ENCODE assay signal across 8 cellular contexts in the genomic region with DNA sequence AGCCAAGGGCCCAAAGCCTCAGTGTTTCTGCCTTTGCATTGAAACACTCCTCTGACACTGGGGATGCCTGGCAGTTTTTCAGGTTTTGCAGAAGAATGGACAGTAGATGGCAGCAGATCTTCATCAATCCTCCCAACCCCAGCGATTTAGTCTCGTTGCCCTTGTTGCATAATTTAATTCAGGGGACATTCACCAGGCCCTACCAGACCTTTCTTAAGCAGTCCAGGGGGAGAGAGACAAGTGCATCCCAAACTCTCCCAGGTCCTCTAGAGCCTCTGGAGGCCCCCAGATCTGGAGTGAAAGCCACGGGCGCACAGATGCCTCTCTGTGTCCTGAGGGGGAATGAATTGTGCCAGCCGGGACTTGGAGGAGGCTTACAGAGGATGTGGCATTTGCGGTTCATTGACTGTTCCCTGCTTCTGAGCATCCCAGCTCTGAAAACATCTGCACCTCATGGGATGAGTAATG. TPM values are rescaled to one million over a fixed set of nuclear protein-coding genes. Genes with fewer than 3 reads are reported as not detected.
DNase-seq lines count a peak whose midpoint lies in the region; ATAC-seq and TF ChIP-seq lines count a peak whose summit lies in the region.

No MANE protein-coding gene starts in this region.

- no peaks in the 10 kb centered on the region for H3K79me2 ChIP-seq in SK-N-SH (ENCODE audit: insufficient read depth)

- no peak overlapping the region for H3K9ac ChIP-seq in SK-N-SH

- DNase-seq in NCI-H1417 (lab: John Stamatoyannopoulos, UW) (peak; percentile 47 to 79 (median 55)), NCI-H1417 treated with DMSO at 0.1 percent for 48 hours (lab: John Stamatoyannopoulos, UW) (no peak), NB4 (ENCODE audit: low read depth) (peak; percentile 83), SK-N-SH (peak; percentile 89), ecto neural progenitor cell (ENCODE audit: low spot score) (peak; percentile 63), lower lobe of right lung (no peak), thoracic aorta (ENCODE audit: low spot score) (no peak)

- intact Hi-C loops in lower lobe of right lung (cut with DNase I), result no loop called here

- no peak for TF ChIP-seq EP300 in SK-N-SH (IDR thresholded peaks at IDR 0.05; ENCODE audit: borderline replicate concordance in 1 of 2, low read depth in 1 of 2, low read length in 1 of 2)

- WGBS in SK-N-SH (ENCODE audit: low lambda C conversion rate), result 44% methylated on average over 5 of the region's 6 CpGs

- H3K4me3 ChIP-seq in NB4 (ENCODE audit: low read depth, low read length) (no peak overlapping the region), SK-N-SH (ENCODE audit: low read depth in 2 of 2, low read length in 1 of 2) (no peak overlapping the region), lower lobe of right lung (no peak overlapping the region), thoracic aorta (no peak overlapping the region)

- no peak overlapping the region for H2AFZ ChIP-seq in SK-N-SH (ENCODE audit: low read depth)

- H3K4me1 ChIP-seq in SK-N-SH (ENCODE audit: control insufficient read depth in 1 of 2, insufficient read depth in 2 of 2, low read depth in 1 of 2, low read length in 1 of 2), result peaks cover 24 to 51% of the 10 kb centered on the region in 2 experiments
- peaks cover 53% of the 10 kb centered on the region for H3K4me1 ChIP-seq in lower lobe of right lung
- H3K4me1 ChIP-seq in thoracic aorta (ENCODE audit: control insufficient read depth in 1 of 2, low read depth in 2 of 2), result peaks cover 52 to 80% of the 10 kb centered on the region in 2 donors

- peaks cover 23% of the 10 kb centered on the region for H3F3A ChIP-seq in SK-N-SH (replicated peaks; ENCODE audit: insufficient read depth)

- H3K27me3 ChIP-seq in SK-N-SH (ENCODE audit: insufficient read depth), result no peaks in the 10 kb centered on the region
- no peaks in the 10 kb centered on the region for H3K27me3 ChIP-seq in lower lobe of right lung (ENCODE audit: low read depth)
- no peaks in the 10 kb centered on the region for H3K27me3 ChIP-seq in thoracic aorta (replicated peaks; ENCODE audit: insufficient read depth)

- no peaks in the 10 kb centered on the region for H3K9me2 ChIP-seq in SK-N-SH

- TF ChIP-seq CTCF in NB4 (IDR thresholded peaks at IDR 0.05; ENCODE audit: low read depth, low read length) (peak; percentile 77), SK-N-SH (IDR thresholded peaks at IDR 0.05) (peak; percentile 96), lower lobe of right lung (IDR thresholded peaks at IDR 0.05) (peak; percentile 68), thoracic aorta (IDR thresholded peaks at IDR 0.05) (peak; percentile 71)

- POLR2A ChIA-PET in SK-N-SH (lab: Yijun Ruan, JAX), result no interaction called here

- H3K36me3 ChIP-seq in SK-N-SH (replicated peaks in 1 of 2; ENCODE audit: control insufficient read depth in 1 of 2, insufficient read depth in 2 of 2, low read length in 1 of 2) (no peaks in the 10 kb centered on the region), lower lobe of right lung (peaks cover 10% of the 10 kb centered on the region), thoracic aorta (no peaks in the 10 kb centered on the region)

- no peak overlapping the region for H3K4me2 ChIP-seq in SK-N-SH

- H3K27ac ChIP-seq in SK-N-SH (ENCODE audit: low read depth in 2 of 2, low read length in 1 of 2) (peak overlapping the region in 1 of 2 experiments; percentile 4; a peak in 2 of 4 replicates), lower lobe of right lung (no peak overlapping the region), thoracic aorta (peak overlapping the region; percentile 61 to 81)

- H4K20me1 ChIP-seq in SK-N-SH (ENCODE audit: insufficient read depth), result no peaks in the 10 kb centered on the region

- peak; percentile 100 for TF ChIP-seq RAD21 in SK-N-SH (IDR thresholded peaks at IDR 0.05; ENCODE audit: low read length)

- ATAC-seq in GM21737 (IDR thresholded peaks at IDR 0.05; ENCODE audit: unreplicated experiment) (peak; percentile 24), lower lobe of right lung (peak; percentile 77 to 86), thoracic aorta (ENCODE audit: insufficient number of reproducible peaks, low FRiP score, low read depth) (peak; percentile 44)

- no peaks in the 10 kb centered on the region for H3K9me3 ChIP-seq in SK-N-SH
- H3K9me3 ChIP-seq in lower lobe of right lung, result no peaks in the 10 kb centered on the region
- no peaks in the 10 kb centered on the region for H3K9me3 ChIP-seq in thoracic aorta

- TF ChIP-seq POLR2A in NB4 (IDR thresholded peaks at IDR 0.05; ENCODE audit: extremely low read depth, insufficient read length), result no peak

- CTCF ChIA-PET in SK-N-SH (lab: Yijun Ruan, JAX), result interaction anchor here (0.7 to 1.9 kb wide), 26 partner anchors 10 to 333 kb away, joined by 3 to 26 read pairs (median 6); partner anchors contain the start of gene ADCYAP1R1

TF ChIP-seq in SK-N-SH, 30 proteins besides CTCF, POLR2A, EP300 and RAD21:
- TF ChIP-seq RCOR1 (IDR thresholded peaks at IDR 0.05; ENCODE audit: low read length) (peak; percentile 78), GATA2 (CRISPR knock-in tag; IDR thresholded peaks at IDR 0.05) (0 out of 2 replicates have a peak, but pooled peaks have one; percentile 6), RFX5 (IDR thresholded peaks at IDR 0.05; ENCODE audit: low read length) (no peak), NFIC (IDR thresholded peaks at IDR 0.05; ENCODE audit: borderline replicate concordance) (peak; percentile 49; the same call in 1 of the 2 replicates), EZH2phosphoT487 (IDR thresholded peaks at IDR 0.05; ENCODE audit: borderline replicate concordance, low read depth) (no peak), RXRA (IDR thresholded peaks at IDR 0.05; ENCODE audit: borderline replicate concordance, low read depth) (no peak), NRF1 (IDR thresholded peaks at IDR 0.05; ENCODE audit: low read depth, low read length) (no peak), FOSL2 (IDR thresholded peaks at IDR 0.05; ENCODE audit: borderline replicate concordance, low read depth) (no peak), TAF1 (IDR thresholded peaks at IDR 0.05; ENCODE audit: borderline replicate concordance, low read depth, low read length) (no peak), SMC3 (IDR thresholded peaks at IDR 0.05; ENCODE audit: low read depth, low read length) (peak; percentile 95), TCF12 (IDR thresholded peaks at IDR 0.05) (no peak), MAX (IDR thresholded peaks at IDR 0.05; ENCODE audit: low read depth) (no peak), YY1 (IDR thresholded peaks at IDR 0.05; ENCODE audit: low read depth) (no peak), CHD2 (IDR thresholded peaks at IDR 0.05; ENCODE audit: low read length, partially characterized antibody) (peak; percentile 74)
- TF ChIP-seq, protein P1, sequence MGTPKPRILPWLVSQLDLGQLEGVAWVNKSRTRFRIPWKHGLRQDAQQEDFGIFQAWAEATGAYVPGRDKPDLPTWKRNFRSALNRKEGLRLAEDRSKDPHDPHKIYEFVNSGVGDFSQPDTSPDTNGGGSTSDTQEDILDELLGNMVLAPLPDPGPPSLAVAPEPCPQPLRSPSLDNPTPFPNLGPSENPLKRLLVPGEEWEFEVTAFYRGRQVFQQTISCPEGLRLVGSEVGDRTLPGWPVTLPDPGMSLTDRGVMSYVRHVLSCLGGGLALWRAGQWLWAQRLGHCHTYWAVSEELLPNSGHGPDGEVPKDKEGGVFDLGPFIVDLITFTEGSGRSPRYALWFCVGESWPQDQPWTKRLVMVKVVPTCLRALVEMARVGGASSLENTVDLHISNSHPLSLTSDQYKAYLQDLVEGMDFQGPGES (IDR thresholded peaks at IDR 0.05; ENCODE audit: low read depth, low read length), result no peak
TF ChIP-seq in SK-N-SH: peak in this region for 5.

RNA-seq across cellular contexts. Expression of gene MINDY4, which starts 29.6 kb away (rescaled TPM):
- 1.8 TPM in 2 replicates for polyA plus RNA-seq in SK-N-SH (2012; rRNA removed)
- 1.4 and 1.8 TPM in 2 replicates for polyA plus RNA-seq in SK-N-SH (2012; cell fraction: cytosol; rRNA removed)
- 4.4 and 5.6 TPM in 2 replicates for polyA plus RNA-seq in SK-N-SH (2012; cell fraction: nucleus; rRNA removed)
- total RNA-seq in lower lobe of right lung (13.8 TPM), thoracic aorta (10 to 100 TPM; 32.0 to 44.0 TPM)

RNA-seq across cellular contexts. Expression of gene INMT, which starts 48.9 kb away (rescaled TPM):
- polyA plus RNA-seq in SK-N-SH (2012; rRNA removed), result not detected in 2 replicates
- polyA plus RNA-seq in SK-N-SH (2012; cell fraction: cytosol; rRNA removed), result not detected in 2 replicates
- not detected in 2 replicates for polyA plus RNA-seq in SK-N-SH (2012; cell fraction: nucleus; rRNA removed)
- total RNA-seq in lower lobe of right lung (249 TPM), thoracic aorta (100 to 1,000 TPM; 137 to 243 TPM)

Comparison
In these comparisons a context has a peak if more than half of its experiments do, and no peak if none do; other contexts are left out.
1. DNase-seq: peak in NCI-H1417 (3 of 3), NB4 (single experiment), SK-N-SH (single experiment) and ecto neural progenitor cell (single experiment); none in NCI-H1417 treated with DMSO at 0.1 percent for 48 hours (single experiment), lower lobe of right lung (single experiment) and thoracic aorta (single experiment).
2. ATAC-seq: peak in every context shown above with its lines; median percentile 82 in lower lobe of right lung; 44 in thoracic aorta; 24 in GM21737.
3. Peak in every context shown above with its lines, with median percentiles within 50 percentile points of each other: CTCF ChIP-seq.